17 cellular contexts compared by ENCODE assay signal in the genomic region with DNA sequence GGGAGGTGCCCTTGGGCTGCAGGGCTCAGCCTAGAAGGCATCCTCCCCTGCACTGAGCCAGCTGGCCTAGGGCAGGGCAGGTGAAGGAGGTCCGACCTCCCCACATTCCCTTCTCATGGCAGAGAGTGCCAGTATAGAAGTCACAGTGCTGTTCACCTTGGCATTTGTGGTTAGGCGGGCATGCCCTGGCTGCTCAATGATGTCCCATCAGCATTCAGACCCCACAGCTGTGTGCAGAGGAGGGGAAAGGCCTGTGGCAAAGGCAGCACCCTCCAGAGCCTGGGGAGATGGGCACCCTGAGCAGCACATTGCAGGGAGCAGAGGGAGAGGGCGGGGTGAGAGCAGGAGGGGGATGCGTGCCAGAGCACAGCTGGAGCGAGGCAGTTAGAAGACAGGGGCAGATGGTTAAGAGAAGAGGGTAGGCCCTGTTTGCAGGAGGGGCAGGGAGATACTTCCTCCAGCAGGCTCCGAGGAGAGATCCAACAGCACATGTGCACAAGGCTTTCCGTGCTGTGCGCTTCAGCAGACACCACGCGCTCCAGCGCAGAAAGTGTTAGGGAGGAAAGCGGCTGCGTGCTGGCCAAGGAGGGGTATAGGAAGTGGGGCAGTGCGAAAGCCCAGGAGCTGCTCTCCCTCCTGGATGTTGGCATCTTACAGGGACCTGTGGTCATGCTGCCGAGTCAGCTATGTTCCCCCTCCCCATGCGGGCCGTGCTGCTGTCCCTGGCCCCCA.
"Had no signal": no experiment of that assay in that cellular context is flagged by ENCODE, and none has a peak within 500 bp of the region (broad histone marks: within the 10 kb centered on the region; RNA-seq: fewer than 3 reads in every experiment).

No MANE protein-coding gene starts in this region.

- H3K27ac ChIP-seq: gastrocnemius medialis, thyroid gland had no signal

- H3K4me3 ChIP-seq: gastrocnemius medialis, thyroid gland had no signal

- H3K36me3 ChIP-seq: gastrocnemius medialis, thyroid gland had no signal

- ATAC-seq: activated CD4-positive, alpha-beta T cell treated with anti-CD3 and anti-CD28 coated beads for 36 hours; gastrocnemius medialis; left ventricle myocardium superior; WTC11 had no signal

- DNase-seq: activated CD4-positive, alpha-beta memory T cell treated with anti-CD3 and anti-CD28 coated beads for 36 hours; activated CD4-positive, alpha-beta T cell treated with anti-CD3 and anti-CD28 coated beads for 36 hours; activated gamma-delta T cell treated with Interleukin-2 at 50 U/mL for 16 hours; activated T-cell treated with anti-CD3 and anti-CD28 coated beads for 4 hours; cerebellar nuclear complex; cortex of kidney; erythroblast; gastrocnemius medialis; head of caudate nucleus; left ventricle myocardium superior; retina; stimulated activated CD4-positive, alpha-beta T cell treated with anti-CD3 and anti-CD28 coated beads, Interleukin-12 subunit alpha, Interleukin-12 subunit beta, amount 100 ng/mL, for 4 hours; stimulated activated CD4-positive, alpha-beta T cell treated with anti-CD3 and anti-CD28 coated beads, Interleukin-1b, Interleukin-23, amount 100 ng/mL, for 48 hours; stimulated activated CD8-positive, alpha-beta memory T cell treated with anti-CD3 and anti-CD28 coated beads, Interleukin-4, amount 100 ng/mL, for 48 hours; stimulated activated naive CD4-positive, alpha-beta T cell; thyroid gland had no signal

- H3K9me3 ChIP-seq: gastrocnemius medialis, thyroid gland had no signal

- H3K4me1 ChIP-seq: gastrocnemius medialis, thyroid gland had no signal
